ENCODE assay signal across 8 cellular contexts in the genomic region with DNA sequence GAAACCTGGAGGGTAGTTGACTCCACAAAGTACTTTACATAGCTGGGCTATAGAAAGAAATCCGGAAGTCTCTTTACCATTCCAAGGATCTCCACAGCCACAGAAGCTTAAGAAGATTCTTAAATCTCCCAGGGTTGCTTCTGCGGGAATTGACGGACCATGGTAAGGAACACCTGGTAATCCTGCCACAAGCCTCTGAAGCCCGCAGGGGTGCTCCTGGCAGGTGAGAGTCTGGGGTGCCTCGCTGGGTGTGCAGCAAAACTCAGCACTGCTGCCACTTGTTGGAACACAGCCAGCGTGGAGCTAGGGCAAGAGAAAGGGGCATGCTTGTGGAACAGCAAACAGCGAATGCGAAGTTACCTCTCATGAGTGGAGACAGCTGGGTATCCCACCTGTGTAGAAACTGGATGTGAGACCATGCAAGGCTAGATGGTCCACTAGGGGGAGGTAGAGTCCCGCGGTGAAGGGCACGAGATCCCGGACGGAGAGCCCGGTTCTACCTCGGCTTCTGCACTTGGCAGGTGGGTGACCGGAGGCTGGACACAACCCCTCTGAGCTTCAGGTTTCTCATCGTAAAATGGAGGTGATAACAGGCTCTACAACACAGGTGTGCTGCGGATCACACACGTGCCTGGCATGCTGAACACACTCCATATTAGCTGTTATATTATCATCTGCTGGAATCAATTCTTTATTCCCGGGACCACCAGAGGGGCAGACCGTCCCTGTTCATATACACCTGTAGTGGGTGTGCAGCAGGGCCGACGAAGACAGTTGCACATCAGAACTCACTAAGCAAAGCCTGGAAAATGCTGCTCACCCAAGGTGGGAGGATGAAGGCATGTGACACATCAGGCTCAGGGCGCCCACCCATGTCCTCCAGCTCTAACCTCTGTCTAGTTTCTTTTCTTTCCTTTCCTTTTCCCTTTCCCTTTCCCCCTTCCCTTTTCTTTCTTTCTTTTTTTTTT. TPM values are rescaled to one million over a fixed set of nuclear protein-coding genes. Genes with fewer than 3 reads are reported as not detected.
DNase-seq lines count a peak whose midpoint lies in the region; ATAC-seq and TF ChIP-seq lines count a peak whose summit lies in the region.

No MANE protein-coding gene starts in this region.

- H3K36me3 ChIP-seq in naive thymus-derived CD4-positive, alpha-beta T cell (ENCODE audit: control insufficient read depth in 2 of 3, insufficient read depth in 3 of 3, low read length in 3 of 3), result no peaks in the 10 kb centered on the region

- CTCF ChIA-PET in naive thymus-derived CD4-positive, alpha-beta T cell (lab: Charles Lee), result interaction anchor here (0.5 to 12.1 kb wide), 46 partner anchors 9 to 367 kb away, joined by 3 to 232 read pairs (median 4); partner anchors contain the start of genes GPR18, GPR183 and UBAC2

- DNase-seq in CD1c-positive myeloid dendritic cell (ENCODE audit: extremely low spot score) (peak; percentile 77), NOMO-1 treated with DMSO at 0.1 percent for 48 hours (lab: John Stamatoyannopoulos, UW; ENCODE audit: unreplicated experiment) (peak; percentile 66), epithelial cell of proximal tubule (ENCODE audit: low read depth) (no peak)
- DNase-seq in activated CD8-positive, alpha-beta memory T cell treated with anti-CD3 and anti-CD28 coated beads, Interleukin-2, amount 50 U/mL, for 24 hours (ENCODE audit: extremely low read depth), result peak; percentile 39
- DNase-seq in naive thymus-derived CD4-positive, alpha-beta T cell, result peak; percentile 54 to 79 (median 71)
- DNase-seq in stimulated activated effector memory CD8-positive, alpha-beta T cell treated with anti-CD3 and anti-CD28 coated beads, Interleukin-12 subunit alpha, Interleukin-12 subunit beta, amount 100 ng/mL, for 72 hours (ENCODE audit: low spot score in 2 of 2), result peak; percentile 71 to 90

- TF ChIP-seq CTCF in epithelial cell of proximal tubule (conservative IDR thresholded peaks at IDR 0.05; ENCODE audit: low read depth, low read length), result peak; percentile 97

- intact Hi-C loops in naive thymus-derived CD4-positive, alpha-beta T cell (cut with micrococcal nuclease), result loop anchor here (1.0 to 10.0 kb wide), 12 partner anchors 20 to 1058 kb away; partner anchors contain the start of gene UBAC2 (in 1 of the 2)

- H3K4me1 ChIP-seq in naive thymus-derived CD4-positive, alpha-beta T cell (ENCODE audit: control insufficient read depth in 2 of 2, insufficient read depth in 2 of 2, low read length in 2 of 2), result peaks cover 22 to 24% of the 10 kb centered on the region in 2 donors

- ATAC-seq in GM19395 (IDR thresholded peaks at IDR 0.05; ENCODE audit: unreplicated experiment), result peak; percentile 79
- peak; percentile 77 for ATAC-seq in HG03521 (IDR thresholded peaks at IDR 0.05; ENCODE audit: unreplicated experiment)
- ATAC-seq in naive thymus-derived CD4-positive, alpha-beta T cell, result peak; percentile 95
- ATAC-seq in stimulated activated effector memory CD8-positive, alpha-beta T cell treated with anti-CD3 and anti-CD28 coated beads, Interleukin-12 subunit alpha, Interleukin-12 subunit beta, amount 100 ng/mL, for 72 hours, result peak; percentile 91

- no peak overlapping the region for H3K27ac ChIP-seq in naive thymus-derived CD4-positive, alpha-beta T cell (ENCODE audit: low read depth, low read length)

- peaks cover 0 to 13% (median 0%) of the 10 kb centered on the region in 5 donors for H3K27me3 Mint-ChIP-seq in naive thymus-derived CD4-positive, alpha-beta T cell

- H3K9me3 ChIP-seq in naive thymus-derived CD4-positive, alpha-beta T cell (ENCODE audit: control insufficient read depth in 2 of 3, low read length in 3 of 3), result no peaks in the 10 kb centered on the region

- H3K4me3 ChIP-seq in epithelial cell of proximal tubule (ENCODE audit: low read depth, low read length), result peak overlapping the region; percentile 15
- H3K4me3 ChIP-seq in naive thymus-derived CD4-positive, alpha-beta T cell (ENCODE audit: low read length), result peak overlapping the region; percentile 1

- H3K36me3 Mint-ChIP-seq in naive thymus-derived CD4-positive, alpha-beta T cell, result peaks cover 0 to 6% (median 4%) of the 10 kb centered on the region in 5 donors
- peaks cover 8% of the 10 kb centered on the region for H3K36me3 Mint-ChIP-seq in stimulated activated effector memory CD8-positive, alpha-beta T cell treated with anti-CD3 and anti-CD28 coated beads, Interleukin-12 subunit alpha, Interleukin-12 subunit beta, amount 100 ng/mL, for 72 hours

- peaks cover 0 to 8% (median 2%) of the 10 kb centered on the region in 11 donors for H3K9me3 Mint-ChIP-seq in naive thymus-derived CD4-positive, alpha-beta T cell
- no peaks in the 10 kb centered on the region for H3K9me3 Mint-ChIP-seq in stimulated activated effector memory CD8-positive, alpha-beta T cell treated with anti-CD3 and anti-CD28 coated beads, Interleukin-12 subunit alpha, Interleukin-12 subunit beta, amount 100 ng/mL, for 72 hours

- no peaks in the 10 kb centered on the region for H3K27me3 ChIP-seq in naive thymus-derived CD4-positive, alpha-beta T cell (ENCODE audit: control insufficient read depth in 2 of 2, insufficient read depth in 2 of 2, low read length in 2 of 2)

- peak overlapping the region in 8 of 9 donors; percentile 34 to 77 (median 54) for H3K27ac Mint-ChIP-seq in naive thymus-derived CD4-positive, alpha-beta T cell
- H3K27ac Mint-ChIP-seq in stimulated activated effector memory CD8-positive, alpha-beta T cell treated with anti-CD3 and anti-CD28 coated beads, Interleukin-12 subunit alpha, Interleukin-12 subunit beta, amount 100 ng/mL, for 72 hours, result no peak overlapping the region

- peak overlapping the region; percentile 39 to 81 (median 72) for H3K4me3 Mint-ChIP-seq in naive thymus-derived CD4-positive, alpha-beta T cell
- peak overlapping the region; percentile 54 for H3K4me3 Mint-ChIP-seq in stimulated activated effector memory CD8-positive, alpha-beta T cell treated with anti-CD3 and anti-CD28 coated beads, Interleukin-12 subunit alpha, Interleukin-12 subunit beta, amount 100 ng/mL, for 72 hours

- POLR2A ChIA-PET in naive thymus-derived CD4-positive, alpha-beta T cell (lab: Charles Lee), result interaction anchor here (0.5 to 2.4 kb wide), 13 partner anchors 12 to 261 kb away, joined by 3 to 23 read pairs (median 3); no protein-coding TSS in a partner anchor

- peaks cover 26 to 44% (median 39%) of the 10 kb centered on the region in 7 donors for H3K4me1 Mint-ChIP-seq in naive thymus-derived CD4-positive, alpha-beta T cell
- H3K4me1 Mint-ChIP-seq in stimulated activated effector memory CD8-positive, alpha-beta T cell treated with anti-CD3 and anti-CD28 coated beads, Interleukin-12 subunit alpha, Interleukin-12 subunit beta, amount 100 ng/mL, for 72 hours, result peaks cover 53% of the 10 kb centered on the region

RNA-seq across cellular contexts. Expression of gene UBAC2, which starts 24.1 kb away (rescaled TPM):
- total RNA-seq in epithelial cell of proximal tubule, result 52.7 and 63.9 TPM in 2 replicates
- total RNA-seq in naive thymus-derived CD4-positive, alpha-beta T cell, result 100 to 1,000 TPM in 2 of 5 experiments, 10 to 100 TPM in 3; 63.3 to 114 (median 90.2) TPM
- polyA plus RNA-seq in naive thymus-derived CD4-positive, alpha-beta T cell, result 100 to 1,000 TPM; 142 TPM
